ENCODE assay signal across 13 cellular contexts in the genomic region with DNA sequence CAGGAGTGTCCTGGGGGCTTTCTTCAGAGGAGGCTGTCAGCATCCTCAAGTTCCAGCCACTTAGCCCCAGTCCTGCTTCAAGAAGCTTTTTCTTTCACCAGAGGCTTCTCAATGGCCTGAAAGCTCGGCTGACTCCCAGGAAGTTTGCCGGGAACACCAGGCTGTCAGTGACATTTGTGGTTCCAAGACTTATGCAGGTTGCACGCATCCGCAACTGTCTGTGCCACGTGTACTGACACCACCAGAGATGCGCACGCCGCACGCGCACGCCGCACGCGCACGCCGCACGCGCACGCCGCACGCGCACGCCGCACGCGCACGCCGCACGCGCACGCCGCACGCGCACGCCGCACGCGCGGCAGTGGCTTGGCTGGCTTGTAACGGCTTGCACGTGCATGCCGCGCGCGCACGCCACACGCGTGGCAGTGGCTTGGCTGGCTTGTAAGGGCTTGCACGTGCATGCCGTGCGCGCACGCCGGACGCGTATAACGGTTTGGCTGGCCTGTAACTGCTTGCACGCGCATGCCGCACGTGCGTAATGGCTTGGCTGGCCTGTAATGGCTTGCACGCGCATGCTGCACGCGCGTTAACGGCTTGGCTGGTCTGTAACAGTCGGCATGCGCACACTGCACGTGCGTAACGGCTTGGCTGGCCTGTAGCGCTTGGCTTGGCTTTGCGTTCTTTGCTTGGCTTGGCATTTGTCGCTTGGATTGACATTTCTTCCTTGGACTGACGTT. TPM values are rescaled to one million over a fixed set of nuclear protein-coding genes. Genes with fewer than 3 reads are reported as not detected.
DNase-seq lines count a peak whose midpoint lies in the region; ATAC-seq and TF ChIP-seq lines count a peak whose summit lies in the region.
"Not testable (repeated sequence)": the region's sequence is repeated elsewhere in the genome, so short reads cannot be mapped to it uniquely, and the experiment has no call there.
"Had no signal": no experiment of that assay in that cellular context is flagged by ENCODE, and none has a peak within 500 bp of the region (broad histone marks: within the 10 kb centered on the region; RNA-seq: fewer than 3 reads in every experiment).

No MANE protein-coding gene starts in this region.

- peak; percentile 33 for ATAC-seq in Right ventricle myocardium inferior

- H4K20me1 ChIP-seq in Karpas-422 (ENCODE audit: insufficient read depth, low read depth, low read length) = not testable (repeated sequence)

- not testable (repeated sequence) for H3K27ac ChIP-seq in Karpas-422 (ENCODE audit: low read length); testis

- DNase-seq in BE2C = peak; percentile 3
- peak; percentile 19 for DNase-seq in Karpas-422
- DNase-seq in dedifferentiated amniotic fluid mesenchymal stem cell (ENCODE audit: extremely low spot score) = peak; percentile 12
- peak; percentile 74 for DNase-seq in Right ventricle myocardium inferior (ENCODE audit: missing footprints)
- DNase-seq in islet precursor cell = peak; percentile 42
- peak; percentile 91 for DNase-seq in mesenteric fat pad (ENCODE audit: low spot score)
- DNase-seq in posterior vena cava (ENCODE audit: low spot score) = peak; percentile 41
- DNase-seq in testis = peak; percentile 22

- H3K4me2 ChIP-seq in Karpas-422 (ENCODE audit: low read depth, low read length, poor library complexity, severe bottlenecking) = not testable (repeated sequence)

- not testable (repeated sequence) for H3K4me3 ChIP-seq in BE2C (ENCODE audit: low read depth, low read length); Karpas-422 (ENCODE audit: low read length); testis

- intact Hi-C loops in Right ventricle myocardium inferior (cut with DNase I); posterior vena cava (cut with DNase I); testis (cut with DNase I; ENCODE audit: low total_unique reads): not testable (repeated sequence)

- not testable (repeated sequence) for TF ChIP-seq POLR2A in testis (IDR thresholded peaks at IDR 0.05)

- not testable (repeated sequence) for H3K4me1 ChIP-seq in BE2C; Karpas-422 (ENCODE audit: low read length); testis

- H2AFZ ChIP-seq in Karpas-422 (ENCODE audit: low read length) = not testable (repeated sequence)

- not testable (repeated sequence) for H3K9ac ChIP-seq in Karpas-422 (ENCODE audit: low read length)

- H3K9me3 ChIP-seq in BE2C; Karpas-422 (ENCODE audit: low read length); testis: not testable (repeated sequence)

- TF ChIP-seq CTCF in BE2C (IDR thresholded peaks at IDR 0.05; ENCODE audit: low read depth, low read length); testis (IDR thresholded peaks at IDR 0.05): not testable (repeated sequence)

- not testable (repeated sequence) for H3K36me3 ChIP-seq in BE2C; Karpas-422 (ENCODE audit: insufficient read depth, low read length); testis (ENCODE audit: low read depth, missing control alignments)

- not testable (repeated sequence) for H3K27me3 ChIP-seq in BE2C; Karpas-422 (ENCODE audit: low read length); testis

- H3K9me2 ChIP-seq in Karpas-422 (replicated peaks; ENCODE audit: insufficient read depth, low read length) = not testable (repeated sequence)

- not testable (repeated sequence) for H3K79me2 ChIP-seq in Karpas-422 (ENCODE audit: low read length)

- WGBS in testis, 2 donors = 76 to 77% methylated on average over 44 to 59 of the region's 77 CpGs

RNA-seq across cellular contexts. Expression of gene POTEH, which starts 0.6 kb away (rescaled TPM):
- not detected for polyA plus RNA-seq in BE2C (2012; ENCODE audit: insufficient read depth, insufficient read length, low read depth)
- not detected in 2 replicates for total RNA-seq in Karpas-422 (2014; rRNA removed; shearing (Covaris generic); ENCODE audit: low replicate concordance)
- total RNA-seq in Right ventricle myocardium inferior = not detected
- not detected for total RNA-seq in mesenteric fat pad
- total RNA-seq in posterior vena cava = not detected
- 10 to 100 TPM; 33.6 to 57.6 TPM for total RNA-seq in testis
- 2.4 TPM for polyA plus RNA-seq in testis (ENCODE audit: insufficient read depth, low read depth, low replicate concordance)
- total RNA-seq: Caco-2; CD4-positive, alpha-beta T cell; HT-29; M059J had no signal
- polyA plus RNA-seq: AG04450 had no signal

Comparison
In these comparisons a context has a peak if more than half of its experiments do, and no peak if none do; other contexts are left out.
1. DNase-seq: peak in every context shown above with its lines; median percentile 91 in mesenteric fat pad; 74 in Right ventricle myocardium inferior; 42 in islet precursor cell; 41 in posterior vena cava; 22 in testis; 19 in Karpas-422; 12 in dedifferentiated amniotic fluid mesenchymal stem cell; 3 in BE2C.
2. RNA of gene POTEH, which starts 0.6 kb away (total RNA-seq): 33.6 to 57.6 TPM in testis; not detected in posterior vena cava, not detected in Karpas-422, not detected in Right ventricle myocardium inferior (single experiment) and not detected in mesenteric fat pad (single experiment); every median in the first group is over 10 times any median in the second.